In genomic region chr7:105911961-105912575, GRCh38 we compare ENCODE assay signal across 16 cellular contexts.
"Had no signal": no experiment of that assay in that cellular context is flagged by ENCODE, and none has a peak within 500 bp of the region (broad histone marks: within the 10 kb centered on the region; RNA-seq: fewer than 3 reads in every experiment).

No MANE protein-coding gene starts in this region.

- H3K4me3 ChIP-seq: body of pancreas, gastroesophageal sphincter, heart left ventricle, mucosa of descending colon, vagina had no signal

- DNase-seq: activated B cell treated with CpG ODN at 0.5 μM for 24 hours; activated CD4-positive, alpha-beta memory T cell treated with anti-CD3 and anti-CD28 coated beads for 36 hours; activated CD4-positive, alpha-beta T cell treated with anti-CD3 and anti-CD28 coated beads for 4 hours; activated CD8-positive, alpha-beta memory T cell treated with anti-CD3 and anti-CD28 coated beads, Interleukin-2, amount 10 ng/mL, durations not matched to agents 7 days and 5 days; activated naive CD8-positive, alpha-beta T cell treated with anti-CD3 and anti-CD28 coated beads for 36 hours; amygdala; body of pancreas; caudate nucleus; heart left ventricle; kidney glomerular epithelial cell; left ventricle myocardium superior; mucosa of descending colon; naive B cell; trophoblast cell had no signal

- H3K36me3 ChIP-seq: vagina had no signal

- H3K9me3 ChIP-seq: body of pancreas, gastroesophageal sphincter, mucosa of descending colon, vagina had no signal

- H3K27ac ChIP-seq: body of pancreas, gastroesophageal sphincter, heart left ventricle, vagina had no signal

- H3K4me1 ChIP-seq: body of pancreas, vagina had no signal

- H3K27me3 ChIP-seq: body of pancreas, gastroesophageal sphincter, heart left ventricle, vagina had no signal
